ENCODE assay signal across 1 cellular context in the genomic region with DNA sequence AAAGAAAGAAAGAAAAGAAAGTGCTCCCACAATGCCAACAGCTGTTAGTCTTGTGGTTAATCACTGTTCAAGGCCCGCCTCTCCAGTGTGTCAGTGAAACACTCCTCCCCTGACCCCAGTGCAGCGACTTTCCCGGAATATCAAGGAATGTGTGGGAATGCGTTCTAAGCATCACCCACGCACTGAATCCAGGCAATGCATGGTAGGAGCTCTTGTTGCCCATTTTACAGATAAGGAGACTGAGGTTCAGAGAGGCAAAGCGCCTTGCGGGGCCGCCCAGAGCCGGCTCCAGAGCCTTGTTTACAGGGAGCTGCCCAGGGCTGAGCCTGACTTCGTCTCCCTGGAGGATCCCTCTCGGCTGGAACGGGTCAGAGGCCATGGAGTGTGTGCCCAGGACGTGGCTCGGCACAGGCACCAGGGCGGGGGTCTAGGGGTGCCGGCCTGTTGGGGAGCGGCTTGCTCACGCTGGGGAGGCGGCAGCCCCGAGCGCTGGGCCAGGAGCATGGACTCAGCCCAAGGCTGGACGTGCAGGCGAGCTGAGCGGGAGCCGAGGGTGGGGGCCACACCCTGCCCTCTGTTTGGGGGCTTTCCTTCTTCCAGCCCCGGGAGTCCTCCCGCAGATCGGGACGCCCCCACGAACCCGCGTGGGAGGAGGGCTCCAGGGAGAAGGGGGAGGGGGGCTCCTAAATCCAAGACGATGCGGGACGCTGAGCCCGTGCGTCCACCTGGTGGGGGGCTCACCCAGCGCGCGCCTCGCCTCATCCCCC.
TF ChIP-seq lines count a peak whose summit lies in the region.

No MANE protein-coding gene starts in this region.

TF ChIP-seq in HepG2, 621 proteins besides CTCF, POLR2A, EP300 and RAD21 (continued from another document and continues in another):
- TF ChIP-seq, protein P1, sequence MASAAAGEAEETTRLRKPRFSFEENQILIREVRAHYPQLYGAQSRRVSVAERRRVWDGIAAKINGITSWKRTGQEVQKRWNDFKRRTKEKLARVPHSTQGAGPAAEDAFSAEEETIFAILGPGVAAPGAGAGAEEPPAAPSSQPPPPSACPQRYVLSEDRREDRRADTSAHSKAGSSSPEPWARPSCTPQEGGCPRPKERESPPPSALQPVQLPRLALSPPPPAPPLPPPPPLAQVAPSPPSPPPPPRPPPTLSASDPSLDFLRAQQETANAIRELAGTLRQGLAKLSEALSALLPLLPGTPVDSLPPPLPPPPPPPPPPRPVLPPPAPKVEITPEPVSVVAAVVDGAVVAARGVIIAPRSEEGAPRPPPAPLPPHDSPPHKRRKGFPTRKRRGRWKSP (CRISPR knock-in tag; IDR thresholded peaks at IDR 0.05), result no peak
- TF ChIP-seq XRCC5 (optimal IDR thresholded peaks at IDR 0.05; ENCODE audit: low read length), result no peak
- TF ChIP-seq ZBTB8A (CRISPR knock-in tag; IDR thresholded peaks at IDR 0.05; ENCODE audit: borderline replicate concordance, low read depth), result no peak
- no peak for TF ChIP-seq NR2F2 (IDR thresholded peaks at IDR 0.05; ENCODE audit: borderline replicate concordance, low read depth)
- no peak for TF ChIP-seq ZNF205 (CRISPR knock-in tag; IDR thresholded peaks at IDR 0.05)
- TF ChIP-seq MIER2 (CRISPR knock-in tag; IDR thresholded peaks at IDR 0.05), result no peak
- TF ChIP-seq CBX2 (IDR thresholded peaks at IDR 0.05; ENCODE audit: low read depth, low read length), result no peak
- TF ChIP-seq CBX2 (CRISPR knock-in tag; IDR thresholded peaks at IDR 0.05; ENCODE audit: low read depth), result no peak
- TF ChIP-seq ZNF224 (CRISPR knock-in tag; IDR thresholded peaks at IDR 0.05), result no peak
- TF ChIP-seq, protein P2, sequence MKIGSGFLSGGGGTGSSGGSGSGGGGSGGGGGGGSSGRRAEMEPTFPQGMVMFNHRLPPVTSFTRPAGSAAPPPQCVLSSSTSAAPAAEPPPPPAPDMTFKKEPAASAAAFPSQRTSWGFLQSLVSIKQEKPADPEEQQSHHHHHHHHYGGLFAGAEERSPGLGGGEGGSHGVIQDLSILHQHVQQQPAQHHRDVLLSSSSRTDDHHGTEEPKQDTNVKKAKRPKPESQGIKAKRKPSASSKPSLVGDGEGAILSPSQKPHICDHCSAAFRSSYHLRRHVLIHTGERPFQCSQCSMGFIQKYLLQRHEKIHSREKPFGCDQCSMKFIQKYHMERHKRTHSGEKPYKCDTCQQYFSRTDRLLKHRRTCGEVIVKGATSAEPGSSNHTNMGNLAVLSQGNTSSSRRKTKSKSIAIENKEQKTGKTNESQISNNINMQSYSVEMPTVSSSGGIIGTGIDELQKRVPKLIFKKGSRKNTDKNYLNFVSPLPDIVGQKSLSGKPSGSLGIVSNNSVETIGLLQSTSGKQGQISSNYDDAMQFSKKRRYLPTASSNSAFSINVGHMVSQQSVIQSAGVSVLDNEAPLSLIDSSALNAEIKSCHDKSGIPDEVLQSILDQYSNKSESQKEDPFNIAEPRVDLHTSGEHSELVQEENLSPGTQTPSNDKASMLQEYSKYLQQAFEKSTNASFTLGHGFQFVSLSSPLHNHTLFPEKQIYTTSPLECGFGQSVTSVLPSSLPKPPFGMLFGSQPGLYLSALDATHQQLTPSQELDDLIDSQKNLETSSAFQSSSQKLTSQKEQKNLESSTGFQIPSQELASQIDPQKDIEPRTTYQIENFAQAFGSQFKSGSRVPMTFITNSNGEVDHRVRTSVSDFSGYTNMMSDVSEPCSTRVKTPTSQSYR (CRISPR knock-in tag; IDR thresholded peaks at IDR 0.05; ENCODE audit: borderline replicate concordance), result no peak
- TF ChIP-seq, protein P3, sequence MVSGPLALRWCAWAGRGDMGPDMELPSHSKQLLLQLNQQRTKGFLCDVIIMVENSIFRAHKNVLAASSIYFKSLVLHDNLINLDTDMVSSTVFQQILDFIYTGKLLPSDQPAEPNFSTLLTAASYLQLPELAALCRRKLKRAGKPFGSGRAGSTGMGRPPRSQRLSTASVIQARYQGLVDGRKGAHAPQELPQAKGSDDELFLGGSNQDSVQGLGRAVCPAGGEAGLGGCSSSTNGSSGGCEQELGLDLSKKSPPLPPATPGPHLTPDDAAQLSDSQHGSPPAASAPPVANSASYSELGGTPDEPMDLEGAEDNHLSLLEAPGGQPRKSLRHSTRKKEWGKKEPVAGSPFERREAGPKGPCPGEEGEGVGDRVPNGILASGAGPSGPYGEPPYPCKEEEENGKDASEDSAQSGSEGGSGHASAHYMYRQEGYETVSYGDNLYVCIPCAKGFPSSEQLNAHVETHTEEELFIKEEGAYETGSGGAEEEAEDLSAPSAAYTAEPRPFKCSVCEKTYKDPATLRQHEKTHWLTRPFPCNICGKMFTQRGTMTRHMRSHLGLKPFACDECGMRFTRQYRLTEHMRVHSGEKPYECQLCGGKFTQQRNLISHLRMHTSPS (CRISPR knock-in tag; IDR thresholded peaks at IDR 0.05; ENCODE audit: low read depth), result no peak
- TF ChIP-seq TCF12 (IDR thresholded peaks at IDR 0.05), result no peak
- TF ChIP-seq TCF12 (CRISPR knock-in tag; IDR thresholded peaks at IDR 0.05), result no peak
- no peak for TF ChIP-seq ZNF451 (CRISPR knock-in tag; IDR thresholded peaks at IDR 0.05)
- TF ChIP-seq, protein P4, sequence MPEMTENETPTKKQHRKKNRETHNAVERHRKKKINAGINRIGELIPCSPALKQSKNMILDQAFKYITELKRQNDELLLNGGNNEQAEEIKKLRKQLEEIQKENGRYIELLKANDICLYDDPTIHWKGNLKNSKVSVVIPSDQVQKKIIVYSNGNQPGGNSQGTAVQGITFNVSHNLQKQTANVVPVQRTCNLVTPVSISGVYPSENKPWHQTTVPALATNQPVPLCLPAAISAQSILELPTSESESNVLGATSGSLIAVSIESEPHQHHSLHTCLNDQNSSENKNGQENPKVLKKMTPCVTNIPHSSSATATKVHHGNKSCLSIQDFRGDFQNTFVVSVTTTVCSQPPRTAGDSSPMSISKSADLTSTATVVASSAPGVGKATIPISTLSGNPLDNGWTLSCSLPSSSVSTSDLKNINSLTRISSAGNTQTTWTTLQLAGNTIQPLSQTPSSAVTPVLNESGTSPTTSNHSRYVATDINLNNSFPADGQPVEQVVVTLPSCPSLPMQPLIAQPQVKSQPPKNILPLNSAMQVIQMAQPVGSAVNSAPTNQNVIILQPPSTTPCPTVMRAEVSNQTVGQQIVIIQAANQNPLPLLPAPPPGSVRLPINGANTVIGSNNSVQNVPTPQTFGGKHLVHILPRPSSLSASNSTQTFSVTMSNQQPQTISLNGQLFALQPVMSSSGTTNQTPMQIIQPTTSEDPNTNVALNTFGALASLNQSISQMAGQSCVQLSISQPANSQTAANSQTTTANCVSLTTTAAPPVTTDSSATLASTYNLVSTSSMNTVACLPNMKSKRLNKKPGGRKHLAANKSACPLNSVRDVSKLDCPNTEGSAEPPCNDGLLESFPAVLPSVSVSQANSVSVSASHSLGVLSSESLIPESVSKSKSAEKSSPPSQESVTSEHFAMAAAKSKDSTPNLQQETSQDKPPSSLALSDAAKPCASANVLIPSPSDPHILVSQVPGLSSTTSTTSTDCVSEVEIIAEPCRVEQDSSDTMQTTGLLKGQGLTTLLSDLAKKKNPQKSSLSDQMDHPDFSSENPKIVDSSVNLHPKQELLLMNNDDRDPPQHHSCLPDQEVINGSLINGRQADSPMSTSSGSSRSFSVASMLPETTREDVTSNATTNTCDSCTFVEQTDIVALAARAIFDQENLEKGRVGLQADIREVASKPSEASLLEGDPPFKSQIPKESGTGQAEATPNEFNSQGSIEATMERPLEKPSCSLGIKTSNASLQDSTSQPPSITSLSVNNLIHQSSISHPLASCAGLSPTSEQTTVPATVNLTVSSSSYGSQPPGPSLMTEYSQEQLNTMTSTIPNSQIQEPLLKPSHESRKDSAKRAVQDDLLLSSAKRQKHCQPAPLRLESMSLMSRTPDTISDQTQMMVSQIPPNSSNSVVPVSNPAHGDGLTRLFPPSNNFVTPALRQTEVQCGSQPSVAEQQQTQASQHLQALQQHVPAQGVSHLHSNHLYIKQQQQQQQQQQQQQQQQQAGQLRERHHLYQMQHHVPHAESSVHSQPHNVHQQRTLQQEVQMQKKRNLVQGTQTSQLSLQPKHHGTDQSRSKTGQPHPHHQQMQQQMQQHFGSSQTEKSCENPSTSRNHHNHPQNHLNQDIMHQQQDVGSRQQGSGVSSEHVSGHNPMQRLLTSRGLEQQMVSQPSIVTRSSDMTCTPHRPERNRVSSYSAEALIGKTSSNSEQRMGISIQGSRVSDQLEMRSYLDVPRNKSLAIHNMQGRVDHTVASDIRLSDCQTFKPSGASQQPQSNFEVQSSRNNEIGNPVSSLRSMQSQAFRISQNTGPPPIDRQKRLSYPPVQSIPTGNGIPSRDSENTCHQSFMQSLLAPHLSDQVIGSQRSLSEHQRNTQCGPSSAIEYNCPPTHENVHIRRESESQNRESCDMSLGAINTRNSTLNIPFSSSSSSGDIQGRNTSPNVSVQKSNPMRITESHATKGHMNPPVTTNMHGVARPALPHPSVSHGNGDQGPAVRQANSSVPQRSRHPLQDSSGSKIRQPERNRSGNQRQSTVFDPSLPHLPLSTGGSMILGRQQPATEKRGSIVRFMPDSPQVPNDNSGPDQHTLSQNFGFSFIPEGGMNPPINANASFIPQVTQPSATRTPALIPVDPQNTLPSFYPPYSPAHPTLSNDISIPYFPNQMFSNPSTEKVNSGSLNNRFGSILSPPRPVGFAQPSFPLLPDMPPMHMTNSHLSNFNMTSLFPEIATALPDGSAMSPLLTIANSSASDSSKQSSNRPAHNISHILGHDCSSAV (CRISPR knock-in tag; IDR thresholded peaks at IDR 0.05; ENCODE audit: borderline replicate concordance), result no peak
- TF ChIP-seq KMT2A (CRISPR knock-in tag; IDR thresholded peaks at IDR 0.05), result no peak
- TF ChIP-seq TAF15 (IDR thresholded peaks at IDR 0.05; ENCODE audit: low read depth, low read length, poor library complexity, severe bottlenecking), result no peak
- peak; percentile 53; the same call in 1 of the 2 replicates for TF ChIP-seq PHF8 (CRISPR knock-in tag; IDR thresholded peaks at IDR 0.05)
- no peak for TF ChIP-seq ZC3H4 (CRISPR knock-in tag; IDR thresholded peaks at IDR 0.05; ENCODE audit: borderline replicate concordance)
- no peak for TF ChIP-seq ZNF775 (CRISPR knock-in tag; IDR thresholded peaks at IDR 0.05; ENCODE audit: borderline replicate concordance)
- TF ChIP-seq, protein P5, sequence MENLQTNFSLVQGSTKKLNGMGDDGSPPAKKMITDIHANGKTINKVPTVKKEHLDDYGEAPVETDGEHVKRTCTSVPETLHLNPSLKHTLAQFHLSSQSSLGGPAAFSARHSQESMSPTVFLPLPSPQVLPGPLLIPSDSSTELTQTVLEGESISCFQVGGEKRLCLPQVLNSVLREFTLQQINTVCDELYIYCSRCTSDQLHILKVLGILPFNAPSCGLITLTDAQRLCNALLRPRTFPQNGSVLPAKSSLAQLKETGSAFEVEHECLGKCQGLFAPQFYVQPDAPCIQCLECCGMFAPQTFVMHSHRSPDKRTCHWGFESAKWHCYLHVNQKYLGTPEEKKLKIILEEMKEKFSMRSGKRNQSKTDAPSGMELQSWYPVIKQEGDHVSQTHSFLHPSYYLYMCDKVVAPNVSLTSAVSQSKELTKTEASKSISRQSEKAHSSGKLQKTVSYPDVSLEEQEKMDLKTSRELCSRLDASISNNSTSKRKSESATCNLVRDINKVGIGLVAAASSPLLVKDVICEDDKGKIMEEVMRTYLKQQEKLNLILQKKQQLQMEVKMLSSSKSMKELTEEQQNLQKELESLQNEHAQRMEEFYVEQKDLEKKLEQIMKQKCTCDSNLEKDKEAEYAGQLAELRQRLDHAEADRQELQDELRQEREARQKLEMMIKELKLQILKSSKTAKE (CRISPR knock-in tag; IDR thresholded peaks at IDR 0.05; ENCODE audit: borderline replicate concordance), result no peak
- TF ChIP-seq ZNF776 (CRISPR knock-in tag; IDR thresholded peaks at IDR 0.05), result no peak
- TF ChIP-seq TOPORS (CRISPR knock-in tag; IDR thresholded peaks at IDR 0.05), result no peak
- no peak; the same call in 1 of the 2 replicates for TF ChIP-seq YEATS2 (CRISPR knock-in tag; IDR thresholded peaks at IDR 0.05; ENCODE audit: borderline replicate concordance)
- TF ChIP-seq ZNF235 (CRISPR knock-in tag; IDR thresholded peaks at IDR 0.05; ENCODE audit: borderline replicate concordance), result no peak
- 0 out of 2 replicates have a peak, but pooled peaks have one; percentile 38 for TF ChIP-seq MED1 (CRISPR knock-in tag; IDR thresholded peaks at IDR 0.05)
- TF ChIP-seq, protein P6, sequence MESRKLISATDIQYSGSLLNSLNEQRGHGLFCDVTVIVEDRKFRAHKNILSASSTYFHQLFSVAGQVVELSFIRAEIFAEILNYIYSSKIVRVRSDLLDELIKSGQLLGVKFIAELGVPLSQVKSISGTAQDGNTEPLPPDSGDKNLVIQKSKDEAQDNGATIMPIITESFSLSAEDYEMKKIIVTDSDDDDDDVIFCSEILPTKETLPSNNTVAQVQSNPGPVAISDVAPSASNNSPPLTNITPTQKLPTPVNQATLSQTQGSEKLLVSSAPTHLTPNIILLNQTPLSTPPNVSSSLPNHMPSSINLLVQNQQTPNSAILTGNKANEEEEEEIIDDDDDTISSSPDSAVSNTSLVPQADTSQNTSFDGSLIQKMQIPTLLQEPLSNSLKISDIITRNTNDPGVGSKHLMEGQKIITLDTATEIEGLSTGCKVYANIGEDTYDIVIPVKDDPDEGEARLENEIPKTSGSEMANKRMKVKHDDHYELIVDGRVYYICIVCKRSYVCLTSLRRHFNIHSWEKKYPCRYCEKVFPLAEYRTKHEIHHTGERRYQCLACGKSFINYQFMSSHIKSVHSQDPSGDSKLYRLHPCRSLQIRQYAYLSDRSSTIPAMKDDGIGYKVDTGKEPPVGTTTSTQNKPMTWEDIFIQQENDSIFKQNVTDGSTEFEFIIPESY (CRISPR knock-in tag; IDR thresholded peaks at IDR 0.05), result no peak; the same call in 1 of the 2 replicates
- TF ChIP-seq, protein P7, sequence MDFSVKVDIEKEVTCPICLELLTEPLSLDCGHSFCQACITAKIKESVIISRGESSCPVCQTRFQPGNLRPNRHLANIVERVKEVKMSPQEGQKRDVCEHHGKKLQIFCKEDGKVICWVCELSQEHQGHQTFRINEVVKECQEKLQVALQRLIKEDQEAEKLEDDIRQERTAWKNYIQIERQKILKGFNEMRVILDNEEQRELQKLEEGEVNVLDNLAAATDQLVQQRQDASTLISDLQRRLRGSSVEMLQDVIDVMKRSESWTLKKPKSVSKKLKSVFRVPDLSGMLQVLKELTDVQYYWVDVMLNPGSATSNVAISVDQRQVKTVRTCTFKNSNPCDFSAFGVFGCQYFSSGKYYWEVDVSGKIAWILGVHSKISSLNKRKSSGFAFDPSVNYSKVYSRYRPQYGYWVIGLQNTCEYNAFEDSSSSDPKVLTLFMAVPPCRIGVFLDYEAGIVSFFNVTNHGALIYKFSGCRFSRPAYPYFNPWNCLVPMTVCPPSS (IDR thresholded peaks at IDR 0.05), result no peak
- no peak for TF ChIP-seq ZNF615 (CRISPR knock-in tag; IDR thresholded peaks at IDR 0.05; ENCODE audit: borderline replicate concordance)
- TF ChIP-seq, protein P8, sequence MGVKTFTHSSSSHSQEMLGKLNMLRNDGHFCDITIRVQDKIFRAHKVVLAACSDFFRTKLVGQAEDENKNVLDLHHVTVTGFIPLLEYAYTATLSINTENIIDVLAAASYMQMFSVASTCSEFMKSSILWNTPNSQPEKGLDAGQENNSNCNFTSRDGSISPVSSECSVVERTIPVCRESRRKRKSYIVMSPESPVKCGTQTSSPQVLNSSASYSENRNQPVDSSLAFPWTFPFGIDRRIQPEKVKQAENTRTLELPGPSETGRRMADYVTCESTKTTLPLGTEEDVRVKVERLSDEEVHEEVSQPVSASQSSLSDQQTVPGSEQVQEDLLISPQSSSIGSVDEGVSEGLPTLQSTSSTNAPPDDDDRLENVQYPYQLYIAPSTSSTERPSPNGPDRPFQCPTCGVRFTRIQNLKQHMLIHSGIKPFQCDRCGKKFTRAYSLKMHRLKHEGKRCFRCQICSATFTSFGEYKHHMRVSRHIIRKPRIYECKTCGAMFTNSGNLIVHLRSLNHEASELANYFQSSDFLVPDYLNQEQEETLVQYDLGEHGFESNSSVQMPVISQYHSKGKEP (CRISPR knock-in tag; IDR thresholded peaks at IDR 0.05), result no peak
- no peak for TF ChIP-seq PTBP1 (IDR thresholded peaks at IDR 0.05; ENCODE audit: low read depth, low read length, poor library complexity, severe bottlenecking)
- TF ChIP-seq NR1H2 (CRISPR knock-in tag; IDR thresholded peaks at IDR 0.05; ENCODE audit: borderline replicate concordance, low read depth), result no peak
- TF ChIP-seq ZNF331 (CRISPR knock-in tag; IDR thresholded peaks at IDR 0.05), result no peak
- 0 out of 2 replicates have a peak, but pooled peaks have one; percentile 8 for TF ChIP-seq ZNF343 (CRISPR knock-in tag; IDR thresholded peaks at IDR 0.05)
